Comparison of ENCODE assay signal across 8 cellular contexts in the genomic region with DNA sequence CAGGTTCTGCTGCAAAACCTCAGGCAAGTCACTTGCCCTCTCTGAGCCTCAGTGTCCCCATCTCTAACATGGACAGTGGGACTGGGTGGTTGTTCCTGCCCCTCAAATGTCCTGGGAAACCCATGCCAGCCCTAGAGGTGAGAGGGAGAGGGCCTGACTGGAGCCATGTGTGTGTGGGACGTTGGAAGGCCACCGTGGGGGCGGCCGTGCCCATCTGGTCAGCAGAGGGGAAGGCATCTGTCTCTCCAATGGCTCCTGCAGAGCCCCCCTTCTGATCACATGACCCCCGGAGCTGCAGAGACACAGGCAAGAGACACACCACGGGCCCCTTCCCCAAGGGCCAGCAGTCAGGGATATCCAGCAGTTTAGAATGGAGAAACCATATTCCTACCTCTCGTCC. TPM values are rescaled to one million over a fixed set of nuclear protein-coding genes. Genes with fewer than 3 reads are reported as not detected.
DNase-seq lines count a peak whose midpoint lies in the region; ATAC-seq and TF ChIP-seq lines count a peak whose summit lies in the region.
"Had no signal": no experiment of that assay in that cellular context is flagged by ENCODE, and none has a peak within 500 bp of the region (broad histone marks: within the 10 kb centered on the region; RNA-seq: fewer than 3 reads in every experiment).

No MANE protein-coding gene starts in this region.

- ATAC-seq in sciatic nerve (peak; percentile 5), HG03521 (IDR thresholded peaks at IDR 0.05; ENCODE audit: unreplicated experiment) (no peak), GM21529 (IDR thresholded peaks at IDR 0.05; ENCODE audit: unreplicated experiment) (no peak)

- H3K4me3 ChIP-seq in HUES64 (ENCODE audit: low read length) (peak overlapping the region; percentile 85), epithelial cell of proximal tubule (ENCODE audit: low read depth, low read length) (peak overlapping the region; percentile 72)

- H3K4me1 ChIP-seq in HUES64 (ENCODE audit: insufficient read depth, low read length), result peaks cover 20% of the 10 kb centered on the region; the same call in 1 of the 2 replicates

- peaks cover 6% of the 10 kb centered on the region; the same call in 1 of the 2 replicates for H3K36me3 ChIP-seq in HUES64 (ENCODE audit: insufficient read depth, low read length)
- H3K36me3 ChIP-seq: colonic mucosa had no signal

- WGBS in HUES64, result 77% methylated on average over 7 of the region's 7 CpGs

- H3K27ac ChIP-seq in HUES64 (ENCODE audit: low read depth, low read length), result 0 out of 2 replicates have a peak overlapping the region, but pooled peaks have one; percentile 75
- H3K27ac ChIP-seq: colonic mucosa had no signal

- no peaks in the 10 kb centered on the region for H3K27me3 ChIP-seq in HUES64 (ENCODE audit: insufficient read depth, low read length)

- DNase-seq in epithelial cell of proximal tubule (ENCODE audit: low read depth), result no peak
- no peak for DNase-seq in sciatic nerve (ENCODE audit: low spot score)
- DNase-seq: colonic mucosa, immature natural killer cell had no signal

- H3K9ac ChIP-seq in HUES64 (ENCODE audit: low read depth, low read length), result peak overlapping the region; percentile 86

- intact Hi-C loops in sciatic nerve (cut with DNase I), result no loop called here

- no peaks in the 10 kb centered on the region for H3K9me3 ChIP-seq in HUES64 (ENCODE audit: insufficient read depth, low read depth, low read length)
- H3K9me3 ChIP-seq: colonic mucosa had no signal

- no peak for TF ChIP-seq CTCF in epithelial cell of proximal tubule (conservative IDR thresholded peaks at IDR 0.05; ENCODE audit: low read depth, low read length)

RNA-seq across cellular contexts. Expression of a gene that starts 1.7 kb away (rescaled TPM):
- polyA plus RNA-seq in HUES64 (2013, experiment 1 of 2), result 27.4 TPM
- polyA plus RNA-seq in HUES64 (2013, experiment 2 of 2), result 32.6 TPM
- 2.6 and 16.7 TPM in 2 replicates for total RNA-seq in epithelial cell of proximal tubule
- 52.7 TPM for total RNA-seq in sciatic nerve

RNA-seq across cellular contexts. Expression of a gene that starts 13.5 kb away (rescaled TPM):
- polyA plus RNA-seq in HUES64 (2013, experiment 1 of 2), result 63.2 TPM
- 73.5 TPM for polyA plus RNA-seq in HUES64 (2013, experiment 2 of 2)
- total RNA-seq in epithelial cell of proximal tubule (56.7 and 76.7 TPM in 2 replicates), sciatic nerve (140 TPM)

RNA-seq across cellular contexts. Expression of a gene that starts 44.8 kb away (rescaled TPM):
- 74.1 TPM for polyA plus RNA-seq in HUES64 (2013, experiment 1 of 2)
- polyA plus RNA-seq in HUES64 (2013, experiment 2 of 2), result 91.3 TPM
- total RNA-seq in epithelial cell of proximal tubule, result 194 and 269 TPM in 2 replicates
- 42.1 TPM for total RNA-seq in sciatic nerve

RNA-seq across cellular contexts. Expression of a gene that starts 55.6 kb away (rescaled TPM):
- polyA plus RNA-seq in HUES64 (2013, experiment 1 of 2), result not detected
- not detected for polyA plus RNA-seq in HUES64 (2013, experiment 2 of 2)
- total RNA-seq in epithelial cell of proximal tubule (45.7 and 106 TPM in 2 replicates), sciatic nerve (6.0 TPM)
- total RNA-seq: LHCN-M2 had no signal
